In the genomic region with DNA sequence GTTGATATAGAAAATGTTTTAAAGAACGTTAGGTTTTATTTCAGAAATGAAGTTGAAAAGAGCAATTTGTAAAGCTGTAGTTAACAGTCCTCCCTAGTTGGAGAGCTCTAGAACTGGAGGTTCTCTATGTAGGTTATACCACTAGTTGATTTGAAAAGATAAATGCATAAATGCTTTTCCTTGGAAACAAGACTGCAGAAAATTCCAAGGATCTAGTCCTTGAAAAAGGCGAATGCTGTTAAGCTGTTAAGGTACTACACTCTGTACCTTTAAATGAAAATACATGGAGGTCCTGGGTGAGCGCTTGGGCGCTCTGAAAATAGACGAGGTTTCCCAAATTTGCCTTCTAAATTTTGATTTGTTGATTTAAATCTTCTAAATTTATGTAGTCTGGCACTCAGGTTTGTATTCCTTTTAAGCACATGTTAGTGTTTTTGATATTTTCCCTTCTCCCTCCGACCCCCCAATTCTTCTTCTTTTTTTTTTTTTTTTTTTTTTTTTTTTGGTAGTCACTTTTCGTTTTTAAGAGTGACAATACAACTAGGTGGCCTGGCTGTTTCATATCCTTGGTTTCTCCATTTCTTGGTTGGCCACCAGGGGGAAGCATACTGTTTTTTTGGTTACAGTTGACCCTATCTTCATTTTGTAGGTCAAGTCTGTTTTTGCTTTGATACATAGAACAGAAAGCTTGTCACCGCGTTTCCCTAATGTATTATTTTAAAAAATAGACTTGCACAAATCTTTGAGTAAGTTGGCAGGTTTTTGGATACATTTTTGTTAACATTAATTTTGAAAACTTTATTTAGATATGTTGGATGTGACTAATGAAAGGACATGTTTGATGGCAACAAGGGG, we compare ENCODE assay signal across 8 cellular contexts. TPM values are rescaled to one million over a fixed set of nuclear protein-coding genes. Genes with fewer than 3 reads are reported as not detected.
DNase-seq lines count a peak whose midpoint lies in the region; ATAC-seq and TF ChIP-seq lines count a peak whose summit lies in the region.

No MANE protein-coding gene starts in this region.

- H3K23ac ChIP-seq in mesendoderm (ENCODE audit: low read length) = no peak overlapping the region

- no peak overlapping the region for H4K8ac ChIP-seq in mesendoderm (ENCODE audit: low read depth, low read length)

- H3K9me3 ChIP-seq in effector memory CD4-positive, alpha-beta T cell (ENCODE audit: control insufficient read depth, low read length) = no peaks in the 10 kb centered on the region

- no peaks in the 10 kb centered on the region for H3K36me3 ChIP-seq in GM06990 (ENCODE audit: control insufficient read depth, insufficient read depth, low read length)
- H3K36me3 ChIP-seq in effector memory CD4-positive, alpha-beta T cell (ENCODE audit: control insufficient read depth, insufficient read depth, low read length) = no peaks in the 10 kb centered on the region
- H3K36me3 ChIP-seq in mesendoderm (ENCODE audit: control insufficient read depth, insufficient read depth, low read length) = no peaks in the 10 kb centered on the region

- no peak overlapping the region for H3K27ac ChIP-seq in effector memory CD4-positive, alpha-beta T cell (ENCODE audit: insufficient read depth, low read length, poor library complexity, severe bottlenecking)
- H3K27ac ChIP-seq in mesendoderm (ENCODE audit: low read depth, low read length) = no peak overlapping the region

- H4K5ac ChIP-seq in mesendoderm (ENCODE audit: low read length) = no peak overlapping the region

- H3K4ac ChIP-seq in mesendoderm (ENCODE audit: low read depth, low read length) = no peak overlapping the region

- no peak overlapping the region for H2BK5ac ChIP-seq in mesendoderm (ENCODE audit: low read length)

- no peak overlapping the region for H2BK15ac ChIP-seq in mesendoderm (replicated peaks; ENCODE audit: low read depth)

- H3K4me3 ChIP-seq in GM06990 (replicated peaks; ENCODE audit: low read depth, low read length) (peak overlapping the region; percentile 62), mesendoderm (ENCODE audit: low read length) (no peak overlapping the region)
- peak overlapping the region; percentile 73 for H3K4me3 ChIP-seq in effector memory CD4-positive, alpha-beta T cell (ENCODE audit: insufficient read depth, low read depth, low read length, poor library complexity, severe bottlenecking)

- DNase-seq in GM06990 (ENCODE audit: extremely low read depth, insufficient read length) (no peak), NCI-H748 treated with DMSO at 0.1 percent for 48 hours (lab: John Stamatoyannopoulos, UW) (peak; percentile 66), mesendoderm (peak; percentile 84)
- peak; percentile 45 to 47 for DNase-seq in activated CD4-positive, alpha-beta T cell treated with anti-CD3 and anti-CD28 coated beads, Interleukin-2, amount 50 U/mL, for 4 hours
- DNase-seq in effector memory CD4-positive, alpha-beta T cell = peak; percentile 13 to 50 (median 23)
- DNase-seq in stimulated activated CD8-positive, alpha-beta memory T cell treated with anti-CD3 and anti-CD28 coated beads, Interleukin-4, amount 100 ng/mL, for 48 hours = peak; percentile 77

- H3K9ac ChIP-seq in mesendoderm (ENCODE audit: low read length) = no peak overlapping the region

- WGBS in mesendoderm (ENCODE audit: extremely low coverage, insufficient coverage, low lambda C conversion rate) = no CpG with 5 or more reads among the region's 9 CpGs

- no peak overlapping the region for H3K4me2 ChIP-seq in mesendoderm (ENCODE audit: low read length)

- H2AK5ac ChIP-seq in mesendoderm (ENCODE audit: low read length) = no peak overlapping the region

- ATAC-seq in HG03460 (IDR thresholded peaks at IDR 0.05; ENCODE audit: unreplicated experiment) (peak; percentile 46), GM21528 (IDR thresholded peaks at IDR 0.05; ENCODE audit: low FRiP score, unreplicated experiment) (no peak)

- H3K27me3 ChIP-seq in GM06990 (replicated peaks; ENCODE audit: control insufficient read depth, insufficient read depth, low read length) (no peaks in the 10 kb centered on the region; the same call in 1 of the 2 replicates), mesendoderm (ENCODE audit: insufficient read depth, low read length, poor library complexity) (peaks cover 26% of the 10 kb centered on the region)
- H3K27me3 ChIP-seq in effector memory CD4-positive, alpha-beta T cell (replicated peaks; ENCODE audit: control insufficient read depth, insufficient read depth, low read length, poor library complexity, severe bottlenecking) = no peaks in the 10 kb centered on the region

- H3K79me1 ChIP-seq in mesendoderm (ENCODE audit: low read length) = no peaks in the 10 kb centered on the region

- no peak overlapping the region for H3K56ac ChIP-seq in mesendoderm (ENCODE audit: low read length)

- no peaks in the 10 kb centered on the region for H3K79me2 ChIP-seq in mesendoderm (ENCODE audit: control insufficient read depth, insufficient read depth, low read length)

- H3K18ac ChIP-seq in mesendoderm (ENCODE audit: low read length) = no peak overlapping the region

- peak; percentile 63 for TF ChIP-seq CTCF in GM06990 (IDR thresholded peaks at IDR 0.05; ENCODE audit: insufficient read depth, low read length, poor library complexity, severe bottlenecking)

- peaks cover 28% of the 10 kb centered on the region for H3K4me1 ChIP-seq in effector memory CD4-positive, alpha-beta T cell (ENCODE audit: control insufficient read depth, insufficient read depth, low read length, poor library complexity, severe bottlenecking)
- H3K4me1 ChIP-seq in mesendoderm (ENCODE audit: control insufficient read depth, low read depth, low read length) = peaks cover 2% of the 10 kb centered on the region

- H2BK120ac ChIP-seq in mesendoderm (ENCODE audit: low read depth, low read length) = no peak overlapping the region

RNA-seq across cellular contexts. Expression of a gene that starts 2.7 kb away (rescaled TPM):
- 0.51 TPM for polyA plus RNA-seq in mesendoderm (2013, experiment 1 of 2)
- 0.66 TPM for polyA plus RNA-seq in mesendoderm (2013, experiment 2 of 2)

RNA-seq across cellular contexts. Expression of a gene that starts 34.2 kb away (rescaled TPM):
- 0.65 TPM for polyA plus RNA-seq in mesendoderm (2013, experiment 1 of 2)
- polyA plus RNA-seq in mesendoderm (2013, experiment 2 of 2) = 0.91 TPM
